Comparison of ENCODE assay signal across 8 cellular contexts in genomic region chr7:105014725-105015630, GRCh38. TPM values are rescaled to one million over a fixed set of nuclear protein-coding genes. Genes with fewer than 3 reads are reported as not detected.
DNase-seq lines count a peak whose midpoint lies in the region; ATAC-seq and TF ChIP-seq lines count a peak whose summit lies in the region.

No MANE protein-coding gene starts in this region.

- H3K9me3 ChIP-seq in NT2/D1 (ENCODE audit: insufficient read depth, low read length): no peaks in the 10 kb centered on the region

- TF ChIP-seq CTCF in GM23338 (conservative IDR thresholded peaks at IDR 0.05; ENCODE audit: low read depth in 2 of 2) (0 out of 4 replicates have a peak, but pooled peaks of 1 of the 2 experiments have one; percentile 11), fibroblast of the aortic adventitia (IDR thresholded peaks at IDR 0.05; ENCODE audit: insufficient read depth, low read length) (no peak), nephron progenitor cell (IDR thresholded peaks at IDR 0.05) (no peak)

- peaks cover 23% of the 10 kb centered on the region for H4K20me1 ChIP-seq in GM23338 (replicated peaks; ENCODE audit: insufficient read depth)

- H3K36me3 Mint-ChIP-seq in GM23338 (ENCODE audit: low read depth) (peaks cover 33% of the 10 kb centered on the region), nephron progenitor cell (ENCODE audit: low read depth) (no peaks in the 10 kb centered on the region)

- no peaks in the 10 kb centered on the region for H3K9me2 ChIP-seq in GM23338 (ENCODE audit: insufficient read depth)

- peak overlapping the region; percentile 93 for H3K9ac ChIP-seq in NT2/D1 (ENCODE audit: insufficient read length, low read depth)

- peaks cover 30% of the 10 kb centered on the region for H3K4me1 Mint-ChIP-seq in GM23338
- peaks cover 41% of the 10 kb centered on the region for H3K4me1 Mint-ChIP-seq in nephron progenitor cell

- H3K4me3 ChIP-seq in GM23338 (peak overlapping the region; percentile 72), NT2/D1 (ENCODE audit: insufficient read length, low read depth) (peak overlapping the region; percentile 98), fibroblast of the aortic adventitia (ENCODE audit: low read depth, low read length) (peak overlapping the region; percentile 97)

- H3K79me2 ChIP-seq in GM23338 (replicated peaks; ENCODE audit: insufficient read depth): peaks cover 58% of the 10 kb centered on the region

- peak overlapping the region; percentile 99 for H3K4me3 Mint-ChIP-seq in GM23338
- H3K4me3 Mint-ChIP-seq in nephron progenitor cell: peak overlapping the region; percentile 99

- DNase-seq in AG20443 (ENCODE audit: low spot score): peak; percentile 52
- peak; percentile 63 for DNase-seq in GM23338 (ENCODE audit: low spot score)
- DNase-seq in NT2/D1 (ENCODE audit: low read depth, low spot score): no peak
- DNase-seq in activated T-helper 1 cell treated with Interleukin-2 at 50 U/mL for 16 hours (ENCODE audit: low read depth): peak; percentile 26
- DNase-seq in fibroblast of the aortic adventitia (ENCODE audit: low read depth): peak; percentile 42
- DNase-seq in nephron progenitor cell: peak; percentile 33
- no peak for DNase-seq in dedifferentiated amniotic fluid mesenchymal stem cell (ENCODE audit: extremely low spot score)

- peak; percentile 17 for ATAC-seq in GM23338

- H3K27me3 Mint-ChIP-seq in GM23338 (ENCODE audit: insufficient read depth, low read depth, poor library complexity): peaks cover 19% of the 10 kb centered on the region
- peaks cover 5% of the 10 kb centered on the region for H3K27me3 Mint-ChIP-seq in nephron progenitor cell (ENCODE audit: low read depth, poor library complexity)

- peak overlapping the region; percentile 100 for H3K27ac Mint-ChIP-seq in GM23338
- H3K27ac Mint-ChIP-seq in nephron progenitor cell: peak overlapping the region; percentile 100

- H3K4me2 ChIP-seq in GM23338: peak overlapping the region; percentile 82

- no peaks in the 10 kb centered on the region for H3F3A ChIP-seq in GM23338 (replicated peaks; ENCODE audit: low read depth)

- H3K36me3 ChIP-seq in GM23338 (ENCODE audit: insufficient read depth) (no peaks in the 10 kb centered on the region), NT2/D1 (ENCODE audit: insufficient read depth, insufficient read length, low read length) (peaks cover 16% of the 10 kb centered on the region)

- H3K9me3 Mint-ChIP-seq in GM23338 (peaks cover 8% of the 10 kb centered on the region; the same call in 2 of the 3 replicates), nephron progenitor cell (no peaks in the 10 kb centered on the region)

- H3K27ac ChIP-seq in GM23338 (ENCODE audit: low read depth) (peak overlapping the region; percentile 100), temporal lobe (ENCODE audit: low read depth, low read length) (peak overlapping the region; percentile 100)

- no peaks in the 10 kb centered on the region for H3K27me3 ChIP-seq in GM23338 (ENCODE audit: insufficient read depth)
- no peaks in the 10 kb centered on the region for H3K27me3 ChIP-seq in NT2/D1 (ENCODE audit: insufficient read depth, insufficient read length)

- H2AFZ ChIP-seq in GM23338: no peak overlapping the region

- peaks cover 42% of the 10 kb centered on the region for H3K4me1 ChIP-seq in GM23338 (ENCODE audit: insufficient read depth)
- no peaks in the 10 kb centered on the region for H3K4me1 ChIP-seq in NT2/D1 (ENCODE audit: insufficient read depth, insufficient read length)

TF ChIP-seq in GM23338, 12 proteins besides CTCF, POLR2A, EP300 and RAD21:
- TF ChIP-seq POLR2AphosphoS5 (IDR thresholded peaks at IDR 0.05; ENCODE audit: low read depth) (peak; percentile 47; the same call in 1 of the 2 replicates), ZNF462 (CRISPR knock-in tag; IDR thresholded peaks at IDR 0.05) (no peak)

RNA-seq across cellular contexts. Expression of gene KMT2E, which starts 1.0 kb away (rescaled TPM):
- total RNA-seq in GM23338 (2014; rRNA removed; shearing (Covaris generic)): 43.2 and 50.2 TPM in 2 replicates
- polyA plus RNA-seq in GM23338 (2016; fragmentation: Nextera tagmentation; extraction: Ambion mirVana): 55.7 and 70.9 TPM in 2 replicates
- 75.9 and 132 TPM in 2 replicates for total RNA-seq in fibroblast of the aortic adventitia (ENCODE audit: low replicate concordance)
- total RNA-seq in temporal lobe: 217 TPM

Comparison
In these comparisons a context has a peak if more than half of its experiments do, and no peak if none do; other contexts are left out.
1. DNase-seq: peak in AG20443 (single experiment), GM23338 (single experiment), activated T-helper 1 cell treated with Interleukin-2 at 50 U/mL for 16 hours (single experiment), fibroblast of the aortic adventitia (single experiment) and nephron progenitor cell (single experiment); none in NT2/D1 (single experiment) and dedifferentiated amniotic fluid mesenchymal stem cell (single experiment).
2. Peak in every context shown above with its lines, with median percentiles within 50 percentile points of each other: H3K4me3 ChIP-seq.